2 cellular contexts compared by ENCODE assay signal in the genomic region with DNA sequence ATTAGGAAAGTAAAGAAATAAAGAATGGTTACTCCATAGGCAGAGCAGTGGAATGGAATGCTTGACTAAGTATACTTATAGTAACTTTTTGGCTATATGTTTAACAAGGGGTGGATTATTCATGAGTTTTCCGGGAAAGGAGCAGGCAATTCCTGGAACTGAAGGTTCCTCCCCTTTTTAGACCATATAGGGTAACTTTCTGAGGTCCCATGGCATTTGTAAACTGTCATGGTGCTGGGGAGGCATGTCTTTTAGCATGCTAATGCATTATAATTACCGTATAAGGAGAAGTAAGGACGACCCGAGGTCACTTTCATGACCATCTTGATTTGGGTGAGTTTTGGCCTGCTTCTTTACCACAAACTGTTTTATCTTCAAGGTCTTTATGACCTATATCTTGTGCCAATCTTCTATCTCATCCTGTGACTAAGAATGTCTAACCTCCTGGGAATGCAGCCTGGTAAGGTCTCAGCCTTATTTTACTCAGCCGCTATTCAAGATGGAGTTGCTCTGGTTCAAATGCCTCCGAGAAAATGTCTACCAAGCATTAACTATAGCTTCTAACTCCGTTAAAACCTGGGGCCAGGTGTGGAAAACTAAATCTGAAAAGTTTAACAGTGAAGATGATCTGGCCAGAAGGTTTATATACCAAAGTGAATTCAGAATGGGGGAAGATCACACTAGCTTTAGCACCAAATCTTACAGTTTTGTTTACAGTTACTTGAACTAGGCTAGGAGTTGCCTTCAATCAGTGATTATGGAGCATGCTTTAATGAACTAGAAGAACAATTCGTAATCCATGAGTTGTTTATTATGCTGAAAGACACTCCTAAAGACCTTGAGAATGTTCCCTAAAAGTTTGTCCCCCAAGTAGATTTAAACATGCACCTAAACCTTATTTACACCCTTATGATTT.
TF ChIP-seq lines count a peak whose summit lies in the region.

No MANE protein-coding gene starts in this region.

TF ChIP-seq in IMR-90, 13 proteins besides CTCF, POLR2A, EP300 and RAD21:
- TF ChIP-seq RCOR1 (IDR thresholded peaks at IDR 0.05; ENCODE audit: insufficient replicate concordance, low read length), result no peak
- TF ChIP-seq FOS (IDR thresholded peaks at IDR 0.05; ENCODE audit: low read depth, low read length), result no peak

TF ChIP-seq in SK-N-SH treated with all-trans-retinoic acid at 6 μM for 48 hours, 23 proteins besides CTCF, POLR2A, EP300 and RAD21:
- no peak for TF ChIP-seq ZNF565 (CRISPR knock-in tag; conservative IDR thresholded peaks at IDR 0.05; ENCODE audit: low read depth)
- 0 out of 2 replicates have a peak, but pooled peaks have one; percentile 43 for TF ChIP-seq SNAI2 (CRISPR knock-in tag; IDR thresholded peaks at IDR 0.05)
- no peak for TF ChIP-seq ARNTL (CRISPR knock-in tag; IDR thresholded peaks at IDR 0.05; ENCODE audit: borderline replicate concordance, low read depth)
- peak; percentile 71 for TF ChIP-seq ISL1 (CRISPR knock-in tag; IDR thresholded peaks at IDR 0.05)
- peak; percentile 81; the same call in 1 of the 2 replicates for TF ChIP-seq ZFP3 (CRISPR knock-in tag; IDR thresholded peaks at IDR 0.05)
- TF ChIP-seq, protein P1, sequence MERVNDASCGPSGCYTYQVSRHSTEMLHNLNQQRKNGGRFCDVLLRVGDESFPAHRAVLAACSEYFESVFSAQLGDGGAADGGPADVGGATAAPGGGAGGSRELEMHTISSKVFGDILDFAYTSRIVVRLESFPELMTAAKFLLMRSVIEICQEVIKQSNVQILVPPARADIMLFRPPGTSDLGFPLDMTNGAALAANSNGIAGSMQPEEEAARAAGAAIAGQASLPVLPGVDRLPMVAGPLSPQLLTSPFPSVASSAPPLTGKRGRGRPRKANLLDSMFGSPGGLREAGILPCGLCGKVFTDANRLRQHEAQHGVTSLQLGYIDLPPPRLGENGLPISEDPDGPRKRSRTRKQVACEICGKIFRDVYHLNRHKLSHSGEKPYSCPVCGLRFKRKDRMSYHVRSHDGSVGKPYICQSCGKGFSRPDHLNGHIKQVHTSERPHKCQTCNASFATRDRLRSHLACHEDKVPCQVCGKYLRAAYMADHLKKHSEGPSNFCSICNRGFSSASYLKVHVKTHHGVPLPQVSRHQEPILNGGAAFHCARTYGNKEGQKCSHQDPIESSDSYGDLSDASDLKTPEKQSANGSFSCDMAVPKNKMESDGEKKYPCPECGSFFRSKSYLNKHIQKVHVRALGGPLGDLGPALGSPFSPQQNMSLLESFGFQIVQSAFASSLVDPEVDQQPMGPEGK (CRISPR knock-in tag; IDR thresholded peaks at IDR 0.05; ENCODE audit: borderline replicate concordance), result peak; percentile 69; the same call in 1 of the 2 replicates
- TF ChIP-seq CSDC2 (CRISPR knock-in tag; IDR thresholded peaks at IDR 0.05), result peak; percentile 93
- no peak for TF ChIP-seq ZNF8 (CRISPR knock-in tag; IDR thresholded peaks at IDR 0.05)
- no peak for TF ChIP-seq ZNF70 (CRISPR knock-in tag; IDR thresholded peaks at IDR 0.05)
- TF ChIP-seq GLIS3 (CRISPR knock-in tag; IDR thresholded peaks at IDR 0.05), result no peak
- TF ChIP-seq PPARA (CRISPR knock-in tag; IDR thresholded peaks at IDR 0.05; ENCODE audit: borderline replicate concordance), result no peak
- no peak for TF ChIP-seq OSR1 (CRISPR knock-in tag; IDR thresholded peaks at IDR 0.05)
- TF ChIP-seq, protein P2, sequence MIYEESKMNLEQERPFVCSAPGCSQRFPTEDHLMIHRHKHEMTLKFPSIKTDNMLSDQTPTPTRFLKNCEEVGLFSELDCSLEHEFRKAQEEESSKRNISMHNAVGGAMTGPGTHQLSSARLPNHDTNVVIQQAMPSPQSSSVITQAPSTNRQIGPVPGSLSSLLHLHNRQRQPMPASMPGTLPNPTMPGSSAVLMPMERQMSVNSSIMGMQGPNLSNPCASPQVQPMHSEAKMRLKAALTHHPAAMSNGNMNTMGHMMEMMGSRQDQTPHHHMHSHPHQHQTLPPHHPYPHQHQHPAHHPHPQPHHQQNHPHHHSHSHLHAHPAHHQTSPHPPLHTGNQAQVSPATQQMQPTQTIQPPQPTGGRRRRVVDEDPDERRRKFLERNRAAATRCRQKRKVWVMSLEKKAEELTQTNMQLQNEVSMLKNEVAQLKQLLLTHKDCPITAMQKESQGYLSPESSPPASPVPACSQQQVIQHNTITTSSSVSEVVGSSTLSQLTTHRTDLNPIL (CRISPR knock-in tag; IDR thresholded peaks at IDR 0.05; ENCODE audit: low read depth), result no peak
- TF ChIP-seq, protein P3, sequence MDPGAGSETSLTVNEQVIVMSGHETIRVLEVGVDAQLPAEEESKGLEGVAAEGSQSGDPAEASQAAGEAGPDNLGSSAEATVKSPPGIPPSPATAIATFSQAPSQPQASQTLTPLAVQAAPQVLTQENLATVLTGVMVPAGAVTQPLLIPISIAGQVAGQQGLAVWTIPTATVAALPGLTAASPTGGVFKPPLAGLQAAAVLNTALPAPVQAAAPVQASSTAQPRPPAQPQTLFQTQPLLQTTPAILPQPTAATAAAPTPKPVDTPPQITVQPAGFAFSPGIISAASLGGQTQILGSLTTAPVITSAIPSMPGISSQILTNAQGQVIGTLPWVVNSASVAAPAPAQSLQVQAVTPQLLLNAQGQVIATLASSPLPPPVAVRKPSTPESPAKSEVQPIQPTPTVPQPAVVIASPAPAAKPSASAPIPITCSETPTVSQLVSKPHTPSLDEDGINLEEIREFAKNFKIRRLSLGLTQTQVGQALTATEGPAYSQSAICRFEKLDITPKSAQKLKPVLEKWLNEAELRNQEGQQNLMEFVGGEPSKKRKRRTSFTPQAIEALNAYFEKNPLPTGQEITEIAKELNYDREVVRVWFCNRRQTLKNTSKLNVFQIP (CRISPR knock-in tag; IDR thresholded peaks at IDR 0.05; ENCODE audit: borderline replicate concordance, low read depth), result no peak
- no peak for TF ChIP-seq RARB (CRISPR knock-in tag; IDR thresholded peaks at IDR 0.05)
